ENCODE assay signal across 30 cellular contexts in the genomic region with DNA sequence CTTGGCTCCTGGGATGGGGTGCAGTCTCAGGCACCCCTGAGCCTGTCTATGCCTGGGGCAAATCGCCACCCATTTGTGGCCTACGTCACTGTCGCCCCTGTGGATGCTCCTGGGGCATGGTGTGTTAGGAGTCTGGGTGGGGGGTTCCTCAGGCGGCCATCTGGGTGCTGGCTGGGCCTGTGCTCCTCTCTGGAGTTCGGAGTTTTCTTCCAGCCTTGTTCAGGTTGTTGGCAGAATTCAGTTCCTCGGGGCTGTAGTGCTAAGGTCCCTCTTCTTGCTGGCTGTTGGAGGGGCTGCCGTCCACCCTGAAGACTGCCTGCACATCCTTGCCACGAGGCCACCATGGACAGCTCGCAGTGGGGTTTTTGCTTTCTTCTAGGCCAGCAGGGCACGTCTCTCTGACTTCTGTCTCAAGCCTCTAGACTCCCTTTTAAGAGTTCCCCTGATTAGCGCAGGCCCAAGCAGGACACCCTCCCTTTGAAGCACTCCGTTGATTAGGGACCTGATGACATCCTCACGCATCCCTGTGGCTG.
"Had no signal": no experiment of that assay in that cellular context is flagged by ENCODE, and none has a peak within 500 bp of the region (broad histone marks: within the 10 kb centered on the region; RNA-seq: fewer than 3 reads in every experiment).

No MANE protein-coding gene starts in this region.

- H3K27ac Mint-ChIP-seq: activated B cell treated with CpG ODN at 0.5 μM for 24 hours; activated CD8-positive, alpha-beta T cell treated with anti-CD3 and anti-CD28 coated beads for 36 hours; activated naive CD8-positive, alpha-beta T cell; activated T-helper 17 cell treated with anti-CD3 and anti-CD28 coated beads, Interleukin-2, amount 50 U/mL, for 72 hours; T-helper 17 cell; T-helper 2 cell treated with Interferon-gamma antibody and Interleukin-4, amounts not matched to agents 5 μg/mL and 100 μg/mL, for 36 hours had no signal

- DNase-seq: activated B cell treated with CpG ODN at 0.5 μM for 24 hours; activated CD4-positive, alpha-beta T cell treated with anti-CD3 and anti-CD28 coated beads for 48 hours; activated CD4-positive, alpha-beta T cell treated with anti-CD3 and anti-CD28 coated beads, Interleukin-2, amount 50 U/mL, for 1 hour; activated CD4-positive, alpha-beta T cell treated with anti-CD3 and anti-CD28 coated beads, Interleukin-2, amount 50 U/mL, for 48 hours; activated CD8-positive, alpha-beta memory T cell treated with anti-CD3 and anti-CD28 coated beads for 24 hours; activated CD8-positive, alpha-beta T cell treated with anti-CD3 and anti-CD28 coated beads for 36 hours; activated effector memory CD4-positive, alpha-beta T cell treated with Interleukin-2 at 50 U/mL for 16 hours; activated gamma-delta T cell treated with Interleukin-2 at 50 U/mL for 16 hours; activated naive CD4-positive, alpha-beta T cell treated with anti-CD3 and anti-CD28 coated beads, Interleukin-2, amount 50 U/mL, for 16 hours; activated naive CD4-positive, alpha-beta T cell treated with Interleukin-2 at 50 U/mL for 16 hours; activated T-cell treated with anti-CD3 and anti-CD28 coated beads, Interleukin-2, amount 50 U/mL, for 4 hours; amniotic stem cell; anterior cingulate cortex; brain microvascular endothelial cell; cortex of kidney; dermis blood vessel endothelial cell; effector CD8-positive, alpha-beta T cell; esophagus squamous epithelium; foreskin melanocyte; head of caudate nucleus; T-helper 1 cell; T-helper 17 cell; T1000; WERI-Rb-1 had no signal

- ATAC-seq: activated CD4-positive, CD25-positive, alpha-beta regulatory T cell treated with anti-CD3 and anti-CD28 coated beads, Interleukin-2, amount 50 U/mL, for 24 hours; activated CD8-positive, alpha-beta T cell treated with anti-CD3 and anti-CD28 coated beads for 36 hours; activated T-cell treated with anti-CD3 and anti-CD28 coated beads, Interleukin-2, amount 50 U/mL, for 4 hours; activated T-helper 17 cell treated with anti-CD3 and anti-CD28 coated beads, Interleukin-2, amount 50 U/mL, for 72 hours; T-helper 17 cell had no signal

- H3K9me3 ChIP-seq: esophagus squamous epithelium had no signal

- H3K27me3 ChIP-seq: brain microvascular endothelial cell had no signal

- H3K36me3 Mint-ChIP-seq: activated naive CD8-positive, alpha-beta T cell had no signal

- H3K36me3 ChIP-seq: brain microvascular endothelial cell, esophagus squamous epithelium, WERI-Rb-1 had no signal

- H3K27ac ChIP-seq: brain microvascular endothelial cell, epithelial cell of prostate, esophagus squamous epithelium, WERI-Rb-1 had no signal

- H3K4me1 Mint-ChIP-seq: activated T-helper 17 cell treated with anti-CD3 and anti-CD28 coated beads, Interleukin-2, amount 50 U/mL, for 72 hours; central memory CD8-positive, alpha-beta T cell; T-helper 17 cell had no signal

- H3K4me3 ChIP-seq: esophagus squamous epithelium had no signal

- H3K9me3 Mint-ChIP-seq: activated CD8-positive, alpha-beta T cell treated with anti-CD3 and anti-CD28 coated beads for 36 hours; activated T-cell treated with anti-CD3 and anti-CD28 coated beads, Interleukin-2, amount 50 U/mL, for 4 hours; activated T-helper 17 cell treated with anti-CD3 and anti-CD28 coated beads, Interleukin-2, amount 50 U/mL, for 72 hours; T-helper 2 cell treated with Interferon-gamma antibody and Interleukin-4, amounts not matched to agents 5 μg/mL and 100 μg/mL, for 36 hours had no signal

- H3K4me3 Mint-ChIP-seq: activated B cell treated with CpG ODN at 0.5 μM for 24 hours; activated CD8-positive, alpha-beta T cell treated with anti-CD3 and anti-CD28 coated beads for 36 hours; activated naive CD8-positive, alpha-beta T cell; activated T-cell treated with anti-CD3 and anti-CD28 coated beads, Interleukin-2, amount 50 U/mL, for 4 hours; activated T-helper 17 cell treated with anti-CD3 and anti-CD28 coated beads, Interleukin-2, amount 50 U/mL, for 72 hours; central memory CD8-positive, alpha-beta T cell; T-helper 17 cell; T-helper 2 cell treated with Interferon-gamma antibody and Interleukin-4, amounts not matched to agents 5 μg/mL and 100 μg/mL, for 36 hours had no signal

- H3K4me1 ChIP-seq: esophagus squamous epithelium had no signal
